In the genomic region with DNA sequence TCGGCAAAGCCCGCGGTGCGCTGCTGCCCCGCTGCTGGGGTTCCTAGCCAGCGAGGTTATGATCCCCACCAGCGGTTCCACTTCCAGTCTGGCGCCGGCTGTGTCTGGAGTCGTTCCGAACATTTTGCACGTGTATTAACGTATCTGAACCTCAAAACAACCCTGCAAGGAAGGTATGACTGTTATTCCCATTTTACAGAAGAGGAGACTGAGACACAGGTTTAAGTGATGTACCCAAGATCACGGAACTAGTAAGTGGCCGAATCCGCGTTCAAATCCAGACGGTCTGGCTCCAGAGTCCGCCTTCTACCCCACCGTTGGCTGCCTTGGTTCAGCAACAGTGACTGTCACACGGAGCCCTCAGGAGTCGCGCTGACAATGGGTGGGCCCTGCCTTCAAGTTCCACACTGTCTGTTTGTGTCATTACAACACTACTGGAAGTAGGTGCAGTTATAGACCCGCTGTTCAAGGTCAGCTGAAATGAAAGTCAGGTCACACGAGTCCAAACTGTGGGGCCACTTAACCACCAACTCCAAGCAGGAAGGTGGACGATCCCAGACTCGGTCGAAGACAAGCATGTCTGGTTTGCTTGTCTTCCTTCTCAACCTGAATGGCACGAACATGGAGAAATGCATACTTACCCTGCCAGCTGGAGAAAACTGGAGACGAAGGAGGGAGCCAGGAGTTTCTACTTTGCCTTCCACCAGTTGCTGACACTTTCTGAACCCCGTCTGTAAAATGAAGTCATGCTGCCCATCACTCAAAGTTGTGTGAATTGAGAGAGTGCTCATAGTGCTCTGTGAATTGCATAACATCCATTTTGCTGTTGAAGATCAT, we compare ENCODE assay signal across 9 cellular contexts. TPM values are rescaled to one million over a fixed set of nuclear protein-coding genes. Genes with fewer than 3 reads are reported as not detected.
DNase-seq lines count a peak whose midpoint lies in the region; ATAC-seq, FAIRE-seq and TF ChIP-seq lines count a peak whose summit lies in the region.
"Had no signal": no experiment of that assay in that cellular context is flagged by ENCODE, and none has a peak within 500 bp of the region (broad histone marks: within the 10 kb centered on the region; RNA-seq: fewer than 3 reads in every experiment).

No MANE protein-coding gene starts in this region.

- no peaks in the 10 kb centered on the region for H3K9me2 ChIP-seq in OCI-LY1 (ENCODE audit: low read depth, low read length)

- H3K4me3 ChIP-seq in CD4-positive, CD25-positive, alpha-beta regulatory T cell (ENCODE audit: low read depth, low read length) = peak overlapping the region; percentile 79
- H3K4me3 ChIP-seq in OCI-LY1 (ENCODE audit: low read depth, low read length, poor library complexity, severe bottlenecking) = peak overlapping the region; percentile 76
- peak overlapping the region; percentile 2 for H3K4me3 ChIP-seq in endocrine pancreas (ENCODE audit: control insufficient read depth, insufficient read depth, low read length)
- peak overlapping the region; percentile 55 for H3K4me3 ChIP-seq in neural progenitor cell

- H3K27me3 Mint-ChIP-seq in CD4-positive, CD25-positive, alpha-beta regulatory T cell = peaks cover 17% of the 10 kb centered on the region
- peaks cover 12% of the 10 kb centered on the region for H3K27me3 Mint-ChIP-seq in neural progenitor cell (ENCODE audit: insufficient read depth, low read depth)

- peaks cover 0 to 2% (median 0%) of the 10 kb centered on the region in 7 donors for H3K9me3 Mint-ChIP-seq in CD4-positive, CD25-positive, alpha-beta regulatory T cell
- no peaks in the 10 kb centered on the region for H3K9me3 Mint-ChIP-seq in neural progenitor cell

- H3K4me1 ChIP-seq in CD4-positive, CD25-positive, alpha-beta regulatory T cell (ENCODE audit: control insufficient read depth, insufficient read depth, low read length, poor library complexity, severe bottlenecking) = peaks cover 24% of the 10 kb centered on the region
- H3K4me1 ChIP-seq in OCI-LY1 (ENCODE audit: insufficient read depth, low read length, severe bottlenecking) = peaks cover 20% of the 10 kb centered on the region
- no peaks in the 10 kb centered on the region for H3K4me1 ChIP-seq in endocrine pancreas (ENCODE audit: control insufficient read depth, insufficient read depth, low read length)
- H3K4me1 ChIP-seq in neural progenitor cell = peaks cover 14% of the 10 kb centered on the region

- peaks cover 5 to 34% (median 22%) of the 10 kb centered on the region in 4 donors for H3K4me1 Mint-ChIP-seq in CD4-positive, CD25-positive, alpha-beta regulatory T cell
- H3K4me1 Mint-ChIP-seq in neural progenitor cell = peaks cover 18% of the 10 kb centered on the region

- H2AFZ ChIP-seq in OCI-LY1 (ENCODE audit: low read length) (peak overlapping the region; percentile 32; the same call in 1 of the 2 replicates), neural progenitor cell (replicated peaks) (peak overlapping the region; percentile 59)

- DNase-seq in CD4-positive, CD25-positive, alpha-beta regulatory T cell = no peak
- DNase-seq in neural progenitor cell (ENCODE audit: low spot score) (no peak), retina (no peak), HTR-8/SVneo (ENCODE audit: insufficient read length, low spot score) (no peak)

- H3K4me3 Mint-ChIP-seq in CD4-positive, CD25-positive, alpha-beta regulatory T cell = peak overlapping the region; percentile 76 to 86 (median 81)
- peak overlapping the region; percentile 84 for H3K4me3 Mint-ChIP-seq in neural progenitor cell

- H3K27ac Mint-ChIP-seq in CD4-positive, CD25-positive, alpha-beta regulatory T cell = peak overlapping the region in 2 of 3 donors; percentile 42 to 67
- no peak overlapping the region for H3K27ac Mint-ChIP-seq in neural progenitor cell

- H3K27me3 ChIP-seq in CD4-positive, CD25-positive, alpha-beta regulatory T cell (ENCODE audit: control insufficient read depth, insufficient read depth, low read length) = peaks cover 9% of the 10 kb centered on the region
- H3K27me3 ChIP-seq in OCI-LY1 (ENCODE audit: insufficient read depth, low read length) (no peaks in the 10 kb centered on the region), endocrine pancreas (ENCODE audit: control insufficient read depth, insufficient read depth, low read length) (no peaks in the 10 kb centered on the region), neural progenitor cell (peaks cover 28% of the 10 kb centered on the region)

- no peaks in the 10 kb centered on the region for H3K9me3 ChIP-seq in CD4-positive, CD25-positive, alpha-beta regulatory T cell (ENCODE audit: control insufficient read depth in 2 of 2, low read length in 2 of 2)
- H3K9me3 ChIP-seq in OCI-LY1 (ENCODE audit: low read length) (no peaks in the 10 kb centered on the region), endocrine pancreas (ENCODE audit: control insufficient read depth, low read length) (no peaks in the 10 kb centered on the region), neural progenitor cell (ENCODE audit: low read depth) (no peaks in the 10 kb centered on the region)

- H4K20me1 ChIP-seq in OCI-LY1 (ENCODE audit: insufficient read depth, low read length) (no peaks in the 10 kb centered on the region), neural progenitor cell (ENCODE audit: low read depth) (no peaks in the 10 kb centered on the region)

- H3K36me3 ChIP-seq in CD4-positive, CD25-positive, alpha-beta regulatory T cell (ENCODE audit: control insufficient read depth, insufficient read depth, low read length) = no peaks in the 10 kb centered on the region
- H3K36me3 ChIP-seq in OCI-LY1 (ENCODE audit: insufficient read depth, low read length) (peaks cover 17% of the 10 kb centered on the region), endocrine pancreas (ENCODE audit: control insufficient read depth, insufficient read depth, low read length) (no peaks in the 10 kb centered on the region), neural progenitor cell (no peaks in the 10 kb centered on the region)

- TF ChIP-seq CTCF in OCI-LY1 (IDR thresholded peaks at IDR 0.05; ENCODE audit: low read length) = no peak
- TF ChIP-seq CTCF in neural progenitor cell (IDR thresholded peaks at IDR 0.05) = no peak

- peaks cover 7% of the 10 kb centered on the region for H3K36me3 Mint-ChIP-seq in CD4-positive, CD25-positive, alpha-beta regulatory T cell
- H3K36me3 Mint-ChIP-seq in neural progenitor cell = no peaks in the 10 kb centered on the region

- H3K79me2 ChIP-seq in OCI-LY1 (ENCODE audit: insufficient read depth, low read length) (peaks cover 9% of the 10 kb centered on the region; the same call in 1 of the 2 replicates), neural progenitor cell (ENCODE audit: low read depth) (no peaks in the 10 kb centered on the region)

- H3K9ac ChIP-seq in OCI-LY1 (ENCODE audit: low read length) (peak overlapping the region; percentile 87), endocrine pancreas (ENCODE audit: control insufficient read depth, insufficient read depth, low read length) (peak overlapping the region; percentile 8), neural progenitor cell (no peak overlapping the region)

- H3F3A ChIP-seq in OCI-LY1 (ENCODE audit: insufficient read depth, low read length) (no peaks in the 10 kb centered on the region), neural progenitor cell (ENCODE audit: low read depth) (peaks cover 19% of the 10 kb centered on the region)

- ATAC-seq in CD4-positive, CD25-positive, alpha-beta regulatory T cell (ENCODE audit: low read depth in 2 of 2) = no peak
- ATAC-seq in HG02970 (IDR thresholded peaks at IDR 0.05; ENCODE audit: low FRiP score, unreplicated experiment) = no peak
- no peak for ATAC-seq in HG03196 (IDR thresholded peaks at IDR 0.05; ENCODE audit: unreplicated experiment)

- H3K4me2 ChIP-seq in OCI-LY1 (ENCODE audit: low read length) (peak overlapping the region; percentile 88), neural progenitor cell (peak overlapping the region; percentile 86)

- no peak for FAIRE-seq in HTR-8/SVneo (lab: Jason Lieb, UNC)

- H3K27ac ChIP-seq in CD4-positive, CD25-positive, alpha-beta regulatory T cell (ENCODE audit: insufficient read depth, low read length, poor library complexity, severe bottlenecking) = peak overlapping the region; percentile 23
- no peak overlapping the region for H3K27ac ChIP-seq in OCI-LY1 (ENCODE audit: low read depth, low read length, poor library complexity, severe bottlenecking)
- H3K27ac ChIP-seq in neural progenitor cell = no peak overlapping the region

RNA-seq across cellular contexts. Expression of a gene that starts 0.8 kb away (rescaled TPM):
- total RNA-seq in CD4-positive, CD25-positive, alpha-beta regulatory T cell = 3.2 TPM
- polyA plus RNA-seq in CD4-positive, CD25-positive, alpha-beta regulatory T cell = 10 to 100 TPM in 3 of 4 donors, 1 to 10 TPM in 1; 7.5 to 15.1 (median 13.1) TPM
- total RNA-seq in neural progenitor cell (ENCODE audit: low replicate concordance) = 6.8 and 12.8 TPM in 2 replicates

RNA-seq across cellular contexts. Expression of a gene that starts 21.8 kb away (rescaled TPM):
- total RNA-seq in CD4-positive, CD25-positive, alpha-beta regulatory T cell = not detected
- not detected for polyA plus RNA-seq in CD4-positive, CD25-positive, alpha-beta regulatory T cell
- total RNA-seq in neural progenitor cell (ENCODE audit: low replicate concordance) = not detected in 2 replicates
- total RNA-seq: dermis microvascular lymphatic vessel endothelial cell had no signal

RNA-seq across cellular contexts. Expression of a gene that starts 43.7 kb away (rescaled TPM):
- total RNA-seq in CD4-positive, CD25-positive, alpha-beta regulatory T cell = not detected
- polyA plus RNA-seq in CD4-positive, CD25-positive, alpha-beta regulatory T cell = not detected
- total RNA-seq in neural progenitor cell (ENCODE audit: low replicate concordance) = 0.07 and 1.4 TPM in 2 replicates

Comparison
In these comparisons a context has a peak if more than half of its experiments do, and no peak if none do; other contexts are left out.
1. H3K4me3 ChIP-seq: peak in every context shown above with its lines; median percentile 79 in CD4-positive, CD25-positive, alpha-beta regulatory T cell; 76 in OCI-LY1; 55 in neural progenitor cell; 2 in endocrine pancreas.